Comparison of ENCODE assay signal across 1 cellular context in the genomic region with DNA sequence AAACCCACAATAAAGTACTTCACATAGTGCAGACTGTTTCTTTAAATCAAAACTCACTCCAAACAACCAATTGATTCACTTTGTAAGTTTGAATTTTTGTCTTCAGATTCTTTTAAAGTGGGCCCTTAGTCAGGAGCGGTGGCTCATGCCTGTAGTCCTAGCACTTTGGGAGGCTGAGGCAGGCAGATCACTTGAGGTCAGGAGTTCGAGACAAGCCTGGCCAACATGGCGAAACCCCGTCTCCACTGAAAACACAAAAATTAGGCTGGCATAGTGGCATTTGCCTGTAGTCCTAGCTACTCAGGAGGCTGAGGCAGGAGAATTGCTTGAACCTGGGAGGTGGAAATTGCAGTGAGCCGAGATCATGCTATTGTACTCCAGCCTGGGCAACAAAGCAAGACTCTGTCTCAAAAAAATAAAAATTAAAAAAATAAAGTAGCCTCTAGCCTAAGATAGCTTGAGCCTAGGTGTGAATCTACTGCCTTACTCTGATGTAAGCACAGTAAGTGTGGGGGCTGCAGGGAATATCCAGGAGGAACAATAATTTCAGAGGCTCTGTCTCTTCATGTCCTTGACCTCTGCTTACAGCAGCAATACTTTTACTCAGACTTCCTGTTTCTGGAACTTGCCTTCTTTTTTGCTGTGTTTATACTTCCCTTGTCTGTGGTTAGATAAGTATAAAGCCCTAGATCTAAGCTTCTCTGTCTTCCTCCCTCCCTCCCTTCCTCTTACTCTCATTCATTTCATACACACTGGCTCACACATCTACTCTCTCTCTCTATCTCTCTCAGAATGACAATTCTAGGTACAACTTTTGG.
TF ChIP-seq lines count a peak whose summit lies in the region.

IL7R (plus strand) TSS at position 706 of the 818 bp plus-strand sequence; CDS start at position 793, 87 bp downstream.

TF ChIP-seq in GM12878, 131 proteins besides CTCF, POLR2A, EP300 and RAD21 (continued from another document and continues in another):
- TF ChIP-seq ZNF592 (IDR thresholded peaks at IDR 0.05) (no peak), ZBTB40 (IDR thresholded peaks at IDR 0.05; ENCODE audit: borderline replicate concordance) (no peak), TCF7 (IDR thresholded peaks at IDR 0.05; ENCODE audit: borderline replicate concordance) (no peak), HSF1 (IDR thresholded peaks at IDR 0.05; ENCODE audit: low read depth, low read length) (no peak), WRNIP1 (IDR thresholded peaks at IDR 0.05; ENCODE audit: borderline replicate concordance, low read depth, low read length) (no peak), ZBTB33 (IDR thresholded peaks at IDR 0.05) (no peak), ZBTB4 (CRISPR knock-in tag; IDR thresholded peaks at IDR 0.05) (no peak), SPI1 (IDR thresholded peaks at IDR 0.05; ENCODE audit: borderline replicate concordance, insufficient read depth, low read depth, low read length) (peak; percentile 68), IKZF1 (conservative IDR thresholded peaks at IDR 0.05) (peak; percentile 71; the same call in 1 of the 2 replicates), DPF2 (IDR thresholded peaks at IDR 0.05) (no peak), ETV6 (conservative IDR thresholded peaks at IDR 0.05 in 1 of 2, IDR thresholded peaks at IDR 0.05 in 1 of 2; ENCODE audit: borderline replicate concordance in 1 of 2, low read depth in 1 of 2) (peak in 1 of 2 experiments; percentile 85; a peak in 2 of 4 replicates), SMAD1 (IDR thresholded peaks at IDR 0.05; ENCODE audit: low read depth, partially characterized antibody) (no peak), JUNB (IDR thresholded peaks at IDR 0.05) (no peak; the same call in 1 of the 2 replicates), BCL11A (IDR thresholded peaks at IDR 0.05; ENCODE audit: low read depth, low read length) (no peak), ESRRA (IDR thresholded peaks at IDR 0.05; ENCODE audit: low read length) (no peak), NFXL1 (IDR thresholded peaks at IDR 0.05; ENCODE audit: borderline replicate concordance) (no peak), SMAD5 (IDR thresholded peaks at IDR 0.05; ENCODE audit: low read depth) (no peak), PAX8 (IDR thresholded peaks at IDR 0.05) (no peak), BACH1 (IDR thresholded peaks at IDR 0.05; ENCODE audit: borderline replicate concordance) (no peak), BMI1 (IDR thresholded peaks at IDR 0.05; ENCODE audit: borderline replicate concordance) (no peak)
- TF ChIP-seq, protein P1, sequence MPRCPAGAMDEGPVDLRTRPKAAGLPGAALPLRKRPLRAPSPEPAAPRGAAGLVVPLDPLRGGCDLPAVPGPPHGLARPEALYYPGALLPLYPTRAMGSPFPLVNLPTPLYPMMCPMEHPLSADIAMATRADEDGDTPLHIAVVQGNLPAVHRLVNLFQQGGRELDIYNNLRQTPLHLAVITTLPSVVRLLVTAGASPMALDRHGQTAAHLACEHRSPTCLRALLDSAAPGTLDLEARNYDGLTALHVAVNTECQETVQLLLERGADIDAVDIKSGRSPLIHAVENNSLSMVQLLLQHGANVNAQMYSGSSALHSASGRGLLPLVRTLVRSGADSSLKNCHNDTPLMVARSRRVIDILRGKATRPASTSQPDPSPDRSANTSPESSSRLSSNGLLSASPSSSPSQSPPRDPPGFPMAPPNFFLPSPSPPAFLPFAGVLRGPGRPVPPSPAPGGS (IDR thresholded peaks at IDR 0.05; ENCODE audit: borderline replicate concordance, insufficient read depth, low read depth, low read length, poor library complexity, severe bottlenecking), result no peak
- TF ChIP-seq, protein P2, sequence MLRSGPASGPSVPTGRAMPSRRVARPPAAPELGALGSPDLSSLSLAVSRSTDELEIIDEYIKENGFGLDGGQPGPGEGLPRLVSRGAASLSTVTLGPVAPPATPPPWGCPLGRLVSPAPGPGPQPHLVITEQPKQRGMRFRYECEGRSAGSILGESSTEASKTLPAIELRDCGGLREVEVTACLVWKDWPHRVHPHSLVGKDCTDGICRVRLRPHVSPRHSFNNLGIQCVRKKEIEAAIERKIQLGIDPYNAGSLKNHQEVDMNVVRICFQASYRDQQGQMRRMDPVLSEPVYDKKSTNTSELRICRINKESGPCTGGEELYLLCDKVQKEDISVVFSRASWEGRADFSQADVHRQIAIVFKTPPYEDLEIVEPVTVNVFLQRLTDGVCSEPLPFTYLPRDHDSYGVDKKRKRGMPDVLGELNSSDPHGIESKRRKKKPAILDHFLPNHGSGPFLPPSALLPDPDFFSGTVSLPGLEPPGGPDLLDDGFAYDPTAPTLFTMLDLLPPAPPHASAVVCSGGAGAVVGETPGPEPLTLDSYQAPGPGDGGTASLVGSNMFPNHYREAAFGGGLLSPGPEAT (IDR thresholded peaks at IDR 0.05; ENCODE audit: low read depth), result 0 out of 2 replicates have a peak, but pooled peaks have one; percentile 10
- TF ChIP-seq, protein P3, sequence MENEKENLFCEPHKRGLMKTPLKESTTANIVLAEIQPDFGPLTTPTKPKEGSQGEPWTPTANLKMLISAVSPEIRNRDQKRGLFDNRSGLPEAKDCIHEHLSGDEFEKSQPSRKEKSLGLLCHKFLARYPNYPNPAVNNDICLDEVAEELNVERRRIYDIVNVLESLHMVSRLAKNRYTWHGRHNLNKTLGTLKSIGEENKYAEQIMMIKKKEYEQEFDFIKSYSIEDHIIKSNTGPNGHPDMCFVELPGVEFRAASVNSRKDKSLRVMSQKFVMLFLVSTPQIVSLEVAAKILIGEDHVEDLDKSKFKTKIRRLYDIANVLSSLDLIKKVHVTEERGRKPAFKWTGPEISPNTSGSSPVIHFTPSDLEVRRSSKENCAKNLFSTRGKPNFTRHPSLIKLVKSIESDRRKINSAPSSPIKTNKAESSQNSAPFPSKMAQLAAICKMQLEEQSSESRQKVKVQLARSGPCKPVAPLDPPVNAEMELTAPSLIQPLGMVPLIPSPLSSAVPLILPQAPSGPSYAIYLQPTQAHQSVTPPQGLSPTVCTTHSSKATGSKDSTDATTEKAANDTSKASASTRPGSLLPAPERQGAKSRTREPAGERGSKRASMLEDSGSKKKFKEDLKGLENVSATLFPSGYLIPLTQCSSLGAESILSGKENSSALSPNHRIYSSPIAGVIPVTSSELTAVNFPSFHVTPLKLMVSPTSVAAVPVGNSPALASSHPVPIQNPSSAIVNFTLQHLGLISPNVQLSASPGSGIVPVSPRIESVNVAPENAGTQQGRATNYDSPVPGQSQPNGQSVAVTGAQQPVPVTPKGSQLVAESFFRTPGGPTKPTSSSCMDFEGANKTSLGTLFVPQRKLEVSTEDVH (IDR thresholded peaks at IDR 0.05; ENCODE audit: low read depth, partially characterized antibody), result no peak
